10 cellular contexts compared by ENCODE assay signal in genomic region chr10:124735491-124736286, GRCh38. TPM values are rescaled to one million over a fixed set of nuclear protein-coding genes. Genes with fewer than 3 reads are reported as not detected.
A peak's percentile ranks its signal among the peaks of the same experiment; 100 is the strongest.
DNase-seq lines count a peak whose midpoint lies in the region; ATAC-seq and TF ChIP-seq lines count a peak whose summit lies in the region.
"Had no signal": no experiment of that assay in that cellular context is flagged by ENCODE, and none has a peak within 500 bp of the region (broad histone marks: within the 10 kb centered on the region; RNA-seq: fewer than 3 reads in every experiment).

No MANE protein-coding gene starts in this region.

- H3K4me3 Mint-ChIP-seq in activated naive CD8-positive, alpha-beta T cell: peak overlapping the region; percentile 35
- no peak overlapping the region for H3K4me3 Mint-ChIP-seq in activated naive CD8-positive, alpha-beta T cell treated with anti-CD3 and anti-CD28 coated beads for 36 hours
- H3K4me3 Mint-ChIP-seq in naive B cell: peak overlapping the region; percentile 25 to 97 (median 76)

- H3K4me1 ChIP-seq in colonic mucosa (peaks cover 49% of the 10 kb centered on the region), tibial nerve (peaks cover 3 to 100% (median 96%) of the 10 kb centered on the region in 4 donors)

- H3K36me3 Mint-ChIP-seq in activated naive CD8-positive, alpha-beta T cell: peaks cover 9% of the 10 kb centered on the region
- H3K36me3 Mint-ChIP-seq in activated naive CD8-positive, alpha-beta T cell treated with anti-CD3 and anti-CD28 coated beads for 36 hours: peaks cover 4% of the 10 kb centered on the region
- peaks cover 13 to 22% of the 10 kb centered on the region in 2 donors for H3K36me3 Mint-ChIP-seq in naive B cell

- ATAC-seq in naive B cell (ENCODE audit: low read depth in 2 of 2): no peak

- H3K4me1 Mint-ChIP-seq in activated naive CD8-positive, alpha-beta T cell (ENCODE audit: low read depth): peaks cover 87% of the 10 kb centered on the region
- H3K4me1 Mint-ChIP-seq in activated naive CD8-positive, alpha-beta T cell treated with anti-CD3 and anti-CD28 coated beads for 36 hours: peaks cover 81% of the 10 kb centered on the region
- H3K4me1 Mint-ChIP-seq in naive B cell: peaks cover 86 to 98% (median 98%) of the 10 kb centered on the region in 3 donors

- intact Hi-C loops in colonic mucosa (cut with DNase I): no loop called here

- 81 to 88% methylated on average over 13 to 15 of the region's 15 CpGs for WGBS in tibial nerve, 2 donors

- H3K36me3 ChIP-seq in colonic mucosa: no peaks in the 10 kb centered on the region
- no peaks in the 10 kb centered on the region for H3K36me3 ChIP-seq in tibial nerve

- H3K27me3 ChIP-seq in colonic mucosa (no peaks in the 10 kb centered on the region), tibial nerve (no peaks in the 10 kb centered on the region)

- H3K4me3 ChIP-seq in colonic mucosa (peak overlapping the region; percentile 6), tibial nerve (peak overlapping the region in 3 of 4 donors; percentile 10 to 40 (median 10))
- H3K4me3 ChIP-seq: PC-9 had no signal

- no peaks in the 10 kb centered on the region for H3K9me3 Mint-ChIP-seq in activated naive CD8-positive, alpha-beta T cell (ENCODE audit: low read depth)
- H3K9me3 Mint-ChIP-seq in activated naive CD8-positive, alpha-beta T cell treated with anti-CD3 and anti-CD28 coated beads for 36 hours: no peaks in the 10 kb centered on the region
- H3K9me3 Mint-ChIP-seq in naive B cell: no peaks in the 10 kb centered on the region

- no peaks in the 10 kb centered on the region for H3K9me3 ChIP-seq in colonic mucosa
- no peaks in the 10 kb centered on the region for H3K9me3 ChIP-seq in tibial nerve

- peak overlapping the region; percentile 43 for H3K27ac ChIP-seq in colonic mucosa
- peak overlapping the region; percentile 83 to 98 (median 95) for H3K27ac ChIP-seq in tibial nerve
- H3K27ac ChIP-seq: PC-9 had no signal

- no peaks in the 10 kb centered on the region for H3K27me3 Mint-ChIP-seq in activated naive CD8-positive, alpha-beta T cell
- peaks cover 4% of the 10 kb centered on the region for H3K27me3 Mint-ChIP-seq in activated naive CD8-positive, alpha-beta T cell treated with anti-CD3 and anti-CD28 coated beads for 36 hours
- no peaks in the 10 kb centered on the region for H3K27me3 Mint-ChIP-seq in naive B cell

- DNase-seq in activated naive CD8-positive, alpha-beta T cell treated with anti-CD3 and anti-CD28 coated beads for 36 hours: no peak
- DNase-seq in colonic mucosa (no peak), naive B cell (no peak), tibial nerve (ENCODE audit: low spot score in 2 of 2) (no peak), RKO (ENCODE audit: low spot score) (no peak), NCI-H1417 treated with DMSO at 0.1 percent for 48 hours (lab: John Stamatoyannopoulos, UW) (no peak), HPDE6-E6E7 (ENCODE audit: extremely low spot score) (no peak)
- DNase-seq: central memory CD4-positive, alpha-beta T cell had no signal

- peak overlapping the region; percentile 27 to 65 for H3K9ac ChIP-seq in colonic mucosa (ENCODE audit: low read depth in 2 of 2, low read length in 2 of 2)

- no peak for TF ChIP-seq EP300 in tibial nerve (IDR thresholded peaks at IDR 0.05)

- H3K27ac Mint-ChIP-seq in activated naive CD8-positive, alpha-beta T cell: no peak overlapping the region
- no peak overlapping the region for H3K27ac Mint-ChIP-seq in activated naive CD8-positive, alpha-beta T cell treated with anti-CD3 and anti-CD28 coated beads for 36 hours
- H3K27ac Mint-ChIP-seq in naive B cell: peak overlapping the region; percentile 87 to 99 (median 98)

- no peak for TF ChIP-seq POLR2A in tibial nerve (IDR thresholded peaks at IDR 0.05)

- no peak for TF ChIP-seq CTCF in colonic mucosa (IDR thresholded peaks at IDR 0.05)
- TF ChIP-seq CTCF in tibial nerve (IDR thresholded peaks at IDR 0.05): no peak

RNA-seq across cellular contexts. Expression of gene FAM53B, which starts 8.5 kb away (rescaled TPM):
- total RNA-seq in activated naive CD8-positive, alpha-beta T cell treated with anti-CD3 and anti-CD28 coated beads for 36 hours: 1 to 10 TPM; 8.7 to 9.6 TPM
- 10 to 100 TPM; 43.3 to 45.2 TPM for total RNA-seq in colonic mucosa
- polyA plus RNA-seq in naive B cell (ENCODE audit: low read depth in 6 of 6): 100 to 1,000 TPM in 1 of 6 donors, 10 to 100 TPM in 5; 19.6 to 141 (median 31.5) TPM
- total RNA-seq in tibial nerve: 10 to 100 TPM; 60.8 to 84.8 (median 78.8) TPM

RNA-seq across cellular contexts. Expression of gene EEF1AKMT2, which starts 56.0 kb away (rescaled TPM):
- 10 to 100 TPM; 19.3 to 19.6 TPM for total RNA-seq in activated naive CD8-positive, alpha-beta T cell treated with anti-CD3 and anti-CD28 coated beads for 36 hours
- total RNA-seq in colonic mucosa (10 to 100 TPM; 14.7 to 16.5 TPM), tibial nerve (10 to 100 TPM; 10.0 to 18.4 (median 13.2) TPM)
- polyA plus RNA-seq in naive B cell (ENCODE audit: low read depth in 6 of 6): 10 to 100 TPM; 16.1 to 40.6 (median 23.4) TPM

Comparison
In these comparisons a context has a peak if more than half of its experiments do, and no peak if none do; other contexts are left out.
1. H3K27ac Mint-ChIP-seq: peak in naive B cell (6 of 6); none in activated naive CD8-positive, alpha-beta T cell (single experiment) and activated naive CD8-positive, alpha-beta T cell treated with anti-CD3 and anti-CD28 coated beads for 36 hours (single experiment).
2. RNA of gene FAM53B, which starts 8.5 kb away (total RNA-seq): 60.8 to 84.8 TPM in tibial nerve and 43.3 to 45.2 TPM in colonic mucosa; 8.7 to 9.6 TPM in activated naive CD8-positive, alpha-beta T cell treated with anti-CD3 and anti-CD28 coated beads for 36 hours; every median in the first group is over 4 times any median in the second.